11 cellular contexts compared by ENCODE assay signal in genomic region chr2:226135861-226136548, GRCh38.
"Had no signal": no experiment of that assay in that cellular context is flagged by ENCODE, and none has a peak within 500 bp of the region (broad histone marks: within the 10 kb centered on the region; RNA-seq: fewer than 3 reads in every experiment).

No MANE protein-coding gene starts in this region.

- H3K4me3 ChIP-seq: skin epidermis, thyroid gland, uterus had no signal

- H3K27me3 ChIP-seq: thyroid gland, uterus had no signal

- H3K36me3 ChIP-seq: thyroid gland, uterus had no signal

- H3K4me1 ChIP-seq: uterus had no signal

- H3K27ac ChIP-seq: thyroid gland, uterus had no signal

- ATAC-seq: activated CD8-positive, alpha-beta T cell treated with anti-CD3 and anti-CD28 coated beads for 36 hours; left lobe of liver; stimulated activated effector memory CD8-positive, alpha-beta T cell treated with anti-CD3 and anti-CD28 coated beads, Interleukin-12 subunit alpha, Interleukin-12 subunit beta, amount 100 ng/mL, for 72 hours had no signal

- H3K9me3 ChIP-seq: thyroid gland, uterus had no signal

- DNase-seq: activated CD4-positive, alpha-beta T cell treated with anti-CD3 and anti-CD28 coated beads for 4 hours; activated CD8-positive, alpha-beta memory T cell treated with anti-CD3 and anti-CD28 coated beads, Interleukin-2, amount 50 U/mL, for 48 hours; activated CD8-positive, alpha-beta T cell treated with anti-CD3 and anti-CD28 coated beads for 36 hours; activated naive CD8-positive, alpha-beta T cell treated with anti-CD3 and anti-CD28 coated beads, Interleukin-2, amount 10 ng/mL, durations not matched to agents 7 days and 5 days; anterior cingulate cortex; foreskin melanocyte; thyroid gland; uterus had no signal
